6 cellular contexts compared by ENCODE assay signal in genomic region chr10:49916454-49916853, GRCh38. TPM values are rescaled to one million over a fixed set of nuclear protein-coding genes. Genes with fewer than 3 reads are reported as not detected.
A peak's percentile ranks its signal among the peaks of the same experiment; 100 is the strongest.
DNase-seq lines count a peak whose midpoint lies in the region; ATAC-seq, FAIRE-seq and TF ChIP-seq lines count a peak whose summit lies in the region.
"Not testable (repeated sequence)": the region's sequence is repeated elsewhere in the genome, so short reads cannot be mapped to it uniquely, and the experiment has no call there.

No MANE protein-coding gene starts in this region.

- CTCF ChIA-PET in PC-3 (lab: Charles Lee); K562 (lab: Yijun Ruan, JAX; ENCODE audit: low intra/inter-chr PET ratio): not testable (repeated sequence)

- ATAC-seq in PC-3 (peak; percentile 80), K562 (peak; percentile 65; the same call in 2 of the 3 replicates)

- intact Hi-C loops in PC-3 (cut with micrococcal nuclease); kidney (cut with DNase I): not testable (repeated sequence)
- intact Hi-C loops in K562 (cut with micrococcal nuclease) = loop anchor here (10.0 kb wide), 1 partner anchor 322 kb away; no protein-coding TSS in a partner anchor

- in situ Hi-C loops in K562 (cut with MboI) = not testable (repeated sequence)

- not testable (repeated sequence) for H3K4me2 ChIP-seq in PC-3 (ENCODE audit: low read length); K562 (ENCODE audit: insufficient read depth, low read length)

- BruUV-seq in PC-3 (replicated peaks; lab: Mats Ljungman, UMichigan); K562 (replicated peaks; lab: Mats Ljungman, UMichigan): not testable (repeated sequence)

- peak; percentile 28 for FAIRE-seq in TTC549 (lab: Jason Lieb, UNC)
- not testable (repeated sequence) for FAIRE-seq in K562 (lab: Jason Lieb, UNC)
- FAIRE-seq in colon (lab: Jason Lieb, UNC) = peak; percentile 78
- peak; percentile 38 for FAIRE-seq in kidney (lab: Jason Lieb, UNC)

- not testable (repeated sequence) for DNase-seq in PC-3; K562 (ENCODE audit: extremely low read depth in 1 of 4, low spot score in 3 of 4); kidney

- TF ChIP-seq RAD21 in K562 (CRISPR knock-in tag; conservative IDR thresholded peaks at IDR 0.05 in 1 of 2, IDR thresholded peaks at IDR 0.05 in 1 of 2) = not testable (repeated sequence)

- TF ChIP-seq CTCF in C4-2B (conservative IDR thresholded peaks at IDR 0.05) (peak; percentile 18), PC-3 (conservative IDR thresholded peaks at IDR 0.05; ENCODE audit: low read depth, low read length) (peak; percentile 30; the same call in 1 of the 2 replicates)
- TF ChIP-seq CTCF in K562 (IDR thresholded peaks at IDR 0.05 in 2 of 3, conservative IDR thresholded peaks at IDR 0.05 in 1 of 3; ENCODE audit: insufficient read depth in 2 of 3, low read depth in 1 of 3, low read length in 3 of 3); kidney (IDR thresholded peaks at IDR 0.05; ENCODE audit: borderline replicate concordance, extremely low read depth, insufficient read depth): not testable (repeated sequence)

- H3K79me2 ChIP-seq in PC-3 (ENCODE audit: low read length); K562 (ENCODE audit: control insufficient read depth, insufficient read depth, low read length): not testable (repeated sequence)

- H3K4me1 ChIP-seq in PC-3 (ENCODE audit: insufficient read depth, low read length); K562 (replicated peaks in 1 of 2; ENCODE audit: control insufficient read depth in 2 of 2, insufficient read depth in 2 of 2, low read length in 2 of 2); kidney (ENCODE audit: control insufficient read depth in 1 of 2, insufficient read depth in 1 of 2, low read depth in 1 of 2, low read length in 2 of 2): not testable (repeated sequence)

- not testable (repeated sequence) for H3K4me3 ChIP-seq in PC-3 (ENCODE audit: low read length); K562; kidney (ENCODE audit: low read length in 2 of 2)

- not testable (repeated sequence) for H4K20me1 ChIP-seq in PC-3 (ENCODE audit: low read length); K562 (replicated peaks; ENCODE audit: control insufficient read depth, insufficient read depth, low read length)

- H3K36me3 ChIP-seq in PC-3 (ENCODE audit: low read depth, low read length) (peaks cover 30% of the 10 kb centered on the region), K562 (ENCODE audit: control insufficient read depth, insufficient read depth, low read length) (peaks cover 22% of the 10 kb centered on the region)
- not testable (repeated sequence) for H3K36me3 ChIP-seq in kidney (ENCODE audit: control insufficient read depth in 1 of 2, insufficient read depth in 2 of 2, low read length in 2 of 2)

- POLR2A ChIA-PET in PC-3 (lab: Charles Lee; ENCODE audit: unreplicated experiment); K562 (lab: Yijun Ruan, JAX): not testable (repeated sequence)

- not testable (repeated sequence) for H3K27ac ChIP-seq in C4-2B; PC-3 (ENCODE audit: low read length); K562 (ENCODE audit: extremely low read depth, low read depth, low read length); kidney (ENCODE audit: low read depth in 2 of 2, low read length in 2 of 2)

- H3K9ac ChIP-seq in PC-3 (ENCODE audit: low read length); K562 (ENCODE audit: insufficient read depth in 1 of 2, low read depth in 2 of 2, low read length in 2 of 2); kidney (ENCODE audit: low read length in 2 of 2): not testable (repeated sequence)

- not testable (repeated sequence) for H3K9me1 ChIP-seq in K562 (ENCODE audit: control insufficient read depth, insufficient read depth, low read length)

- H3F3A ChIP-seq in PC-3 (ENCODE audit: low read length, unreplicated experiment) = not testable (repeated sequence)

- not testable (repeated sequence) for TF ChIP-seq POLR2A in K562 (conservative IDR thresholded peaks at IDR 0.05)

- H3K9me3 ChIP-seq in PC-3 (ENCODE audit: low read length); K562 (replicated peaks; ENCODE audit: control insufficient read depth, insufficient read depth, low read depth, low read length); kidney (ENCODE audit: control insufficient read depth in 1 of 2, low read length in 2 of 2): not testable (repeated sequence)

- H2AFZ ChIP-seq in PC-3 (ENCODE audit: low read length); K562 (ENCODE audit: low read depth, low read length): not testable (repeated sequence)

- TF ChIP-seq EP300 in K562 (IDR thresholded peaks at IDR 0.05; ENCODE audit: low read length) = not testable (repeated sequence)

- H3K9me2 ChIP-seq in PC-3 (replicated peaks; ENCODE audit: low read length) = not testable (repeated sequence)

- H3K27me3 ChIP-seq in PC-3 (ENCODE audit: low read length); K562 (ENCODE audit: control insufficient read depth in 2 of 2, insufficient read depth in 2 of 2, low read length in 2 of 2): not testable (repeated sequence)

RNA-seq across cellular contexts. Expression of gene PARG, which starts 25.4 kb away (rescaled TPM):
- 85.4 and 89.7 TPM in 2 replicates for total RNA-seq in PC-3 (2014; rRNA removed)
- 59.7 and 180 TPM in 2 replicates for total RNA-seq in K562 (2011; cell fraction: chromatin; rRNA removed; ENCODE audit: low replicate concordance)
- 35.4 and 44.0 TPM in 2 replicates for total RNA-seq in K562 (2011; cell fraction: nucleolus; rRNA removed)
- total RNA-seq in K562 (2011; cell fraction: nucleoplasm; rRNA removed) = 66.9 and 101 TPM in 2 replicates
- 37.1 and 39.2 TPM in 2 replicates for total RNA-seq in K562 (2014; rRNA removed)
- 45.9 and 55.4 TPM in 2 replicates for total RNA-seq in K562 (2014; rRNA removed; fragmentation: Illumina TruSeq; extraction: Trizol)
- total RNA-seq in K562 (2015; rRNA removed; fragmentation: Illumina TruSeq; extraction: Trizol) = 46.0 and 49.9 TPM in 2 replicates
- 38.6 and 44.7 TPM in 2 replicates for total RNA-seq in K562 (2021)
- 25.5 and 28.8 TPM in 2 replicates for polyA plus RNA-seq in K562 (2011; rRNA removed)
- 11.9 and 14.5 TPM in 2 replicates for polyA plus RNA-seq in K562 (2011; cell fraction: cytosol; rRNA removed)
- polyA plus RNA-seq in K562 (2011; cell fraction: nucleus; rRNA removed) = 31.4 and 32.9 TPM in 2 replicates
- 20.6 and 21.0 TPM in 2 replicates for polyA plus RNA-seq in K562 (2012)
- polyA plus RNA-seq in K562 (2014; fragmentation: Illumina TruSeq; extraction: Trizol) = 27.6 and 28.4 TPM in 2 replicates
- polyA plus RNA-seq in K562 (2014; fragmentation: Nextera tagmentation; extraction: Ambion mirVana) = 1 to 10 TPM; 8.5 to 9.9 TPM
- 26.4 and 29.6 TPM in 2 replicates for polyA plus RNA-seq in K562 (2014; rRNA removed)
- polyA minus RNA-seq in K562 (2011; rRNA and poly(A)+ RNA removed) = 79.5 and 81.7 TPM in 2 replicates
- 22.2 and 26.8 TPM in 2 replicates for polyA minus RNA-seq in K562 (2011; cell fraction: cytosol; rRNA and poly(A)+ RNA removed)
- polyA minus RNA-seq in K562 (2011; cell fraction: nucleus; rRNA and poly(A)+ RNA removed) = 56.0 and 88.5 TPM in 2 replicates
- total RNA-seq in kidney = 30.3 TPM
- 7.8 TPM for polyA plus RNA-seq in kidney (ENCODE audit: insufficient read depth, low read depth, low replicate concordance)

RNA-seq across cellular contexts. Expression of gene TIMM23B, which starts 25.4 kb away (rescaled TPM):
- total RNA-seq in PC-3 (2014; rRNA removed) (48.6 and 53.4 TPM in 2 replicates), K562 (2014; rRNA removed) (25.8 and 34.5 TPM in 2 replicates), K562 (2014; rRNA removed; fragmentation: Illumina TruSeq; extraction: Trizol) (19.9 and 21.0 TPM in 2 replicates), K562 (2015; rRNA removed; fragmentation: Illumina TruSeq; extraction: Trizol) (23.4 and 24.7 TPM in 2 replicates), K562 (2021) (26.9 and 28.8 TPM in 2 replicates), kidney (19.4 TPM)
- 133 and 176 TPM in 2 replicates for total RNA-seq in K562 (2011; cell fraction: chromatin; rRNA removed; ENCODE audit: low replicate concordance)
- 84.7 and 87.8 TPM in 2 replicates for total RNA-seq in K562 (2011; cell fraction: nucleolus; rRNA removed)
- 120 and 165 TPM in 2 replicates for total RNA-seq in K562 (2011; cell fraction: nucleoplasm; rRNA removed)
- polyA plus RNA-seq in K562 (2011; rRNA removed) (28.5 and 37.0 TPM in 2 replicates), K562 (2014; fragmentation: Illumina TruSeq; extraction: Trizol) (20.9 and 24.7 TPM in 2 replicates), K562 (2014; fragmentation: Nextera tagmentation; extraction: Ambion mirVana) (10 to 100 TPM in 1 of 2 experiments, 1 to 10 TPM in 1; 7.2 to 11.0 TPM), K562 (2014; rRNA removed) (38.7 and 40.2 TPM in 2 replicates), kidney (ENCODE audit: insufficient read depth, low read depth, low replicate concordance) (4.1 TPM)
- polyA plus RNA-seq in K562 (2011; cell fraction: cytosol; rRNA removed) = 11.2 and 16.4 TPM in 2 replicates
- polyA plus RNA-seq in K562 (2011; cell fraction: nucleus; rRNA removed) = 92.6 and 110 TPM in 2 replicates
- 12.2 and 16.9 TPM in 2 replicates for polyA plus RNA-seq in K562 (2012)
- polyA minus RNA-seq in K562 (2011; rRNA and poly(A)+ RNA removed) = 36.5 and 36.7 TPM in 2 replicates
- polyA minus RNA-seq in K562 (2011; cell fraction: cytosol; rRNA and poly(A)+ RNA removed) = 13.9 and 17.4 TPM in 2 replicates
- 60.5 and 80.3 TPM in 2 replicates for polyA minus RNA-seq in K562 (2011; cell fraction: nucleus; rRNA and poly(A)+ RNA removed)
